8 cellular contexts compared by ENCODE assay signal in the genomic region with DNA sequence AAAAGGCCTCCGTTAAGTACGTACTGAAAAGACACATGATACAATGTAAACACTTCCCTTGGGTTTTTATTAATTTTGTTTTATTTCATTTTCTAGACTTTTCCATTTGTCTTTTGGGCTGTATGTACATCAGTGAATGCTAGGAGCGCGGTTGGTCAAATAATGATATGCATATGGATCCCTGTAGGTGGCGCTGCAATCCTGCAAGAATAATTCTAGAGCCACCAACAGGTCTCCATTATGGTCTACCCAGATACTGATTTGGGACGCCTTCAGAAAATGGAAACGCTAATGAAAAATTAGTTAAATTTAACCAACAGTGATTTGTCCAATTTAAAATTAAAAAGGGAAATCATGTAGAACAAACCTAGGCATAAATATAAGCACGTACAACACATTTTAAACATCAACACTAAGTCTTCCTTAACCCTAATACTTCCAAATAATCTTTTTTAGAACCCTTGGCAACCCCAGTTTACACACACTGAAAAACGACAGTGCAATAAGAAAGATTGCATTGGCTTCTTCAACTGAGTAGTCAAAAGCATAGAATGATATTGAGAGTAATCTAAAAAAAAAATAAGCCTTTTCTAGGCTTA.
DNase-seq lines count a peak whose midpoint lies in the region; ATAC-seq and TF ChIP-seq lines count a peak whose summit lies in the region.

No MANE protein-coding gene starts in this region.

- H3K4me1 Mint-ChIP-seq in activated T-cell treated with anti-CD3 and anti-CD28 coated beads, Interleukin-2, amount 50 U/mL, for 72 hours (ENCODE audit: low read depth), result no peaks in the 10 kb centered on the region
- H3K4me1 Mint-ChIP-seq in activated T-cell treated with anti-CD3 and anti-CD28 coated beads, Interleukin-2, amount 50 U/mL, for 24 hours (ENCODE audit: low read depth), result no peaks in the 10 kb centered on the region

- H3K79me2 ChIP-seq in OCI-LY7 (ENCODE audit: insufficient read depth, low read depth, low read length), result no peaks in the 10 kb centered on the region

- intact Hi-C loops in OCI-LY7 (cut with micrococcal nuclease; ENCODE audit: unreplicated experiment), result loop anchor here (1.0 to 10.0 kb wide), 3 partner anchors 524 to 1129 kb away; no protein-coding TSS in a partner anchor

- peak in 1 of 2 donors; percentile 37 for ATAC-seq in activated T-cell treated with anti-CD3 and anti-CD28 coated beads, Interleukin-2, amount 50 U/mL, for 72 hours (replicated peaks in 1 of 2)

- TF ChIP-seq EP300 in Ishikawa (IDR thresholded peaks at IDR 0.05; ENCODE audit: borderline replicate concordance), result no peak

- H3K9me3 Mint-ChIP-seq in activated T-cell treated with anti-CD3 and anti-CD28 coated beads, Interleukin-2, amount 50 U/mL, for 72 hours, result no peaks in the 10 kb centered on the region
- no peaks in the 10 kb centered on the region for H3K9me3 Mint-ChIP-seq in activated T-cell treated with anti-CD3 and anti-CD28 coated beads, Interleukin-2, amount 50 U/mL, for 24 hours

- H3K9me3 ChIP-seq in OCI-LY7 (ENCODE audit: low read length), result no peaks in the 10 kb centered on the region

- no peaks in the 10 kb centered on the region for H4K20me1 ChIP-seq in OCI-LY7 (ENCODE audit: insufficient read depth, low read length)

- TF ChIP-seq RAD21 in Ishikawa (IDR thresholded peaks at IDR 0.05; ENCODE audit: low read depth), result peak; percentile 86

- H3K9me2 ChIP-seq in OCI-LY7 (ENCODE audit: insufficient read depth, low read length), result no peaks in the 10 kb centered on the region

- CTCF ChIA-PET in OCI-LY7 (lab: Charles Lee; ENCODE audit: unreplicated experiment), result no interaction called here

- no peak overlapping the region for H3K4me3 Mint-ChIP-seq in activated T-cell treated with anti-CD3 and anti-CD28 coated beads, Interleukin-2, amount 50 U/mL, for 72 hours
- no peak overlapping the region for H3K4me3 Mint-ChIP-seq in activated T-cell treated with anti-CD3 and anti-CD28 coated beads, Interleukin-2, amount 50 U/mL, for 24 hours

- H3K4me1 ChIP-seq in OCI-LY7 (ENCODE audit: insufficient read depth, low read length, poor library complexity, severe bottlenecking), result no peaks in the 10 kb centered on the region

- no peaks in the 10 kb centered on the region for H3K27me3 Mint-ChIP-seq in activated T-cell treated with anti-CD3 and anti-CD28 coated beads, Interleukin-2, amount 50 U/mL, for 72 hours (ENCODE audit: low read depth)
- no peaks in the 10 kb centered on the region for H3K27me3 Mint-ChIP-seq in activated T-cell treated with anti-CD3 and anti-CD28 coated beads, Interleukin-2, amount 50 U/mL, for 24 hours

- peak; percentile 92 for TF ChIP-seq CTCF in OCI-LY7 (conservative IDR thresholded peaks at IDR 0.05; ENCODE audit: low read length)

- no peak overlapping the region for H2AFZ ChIP-seq in OCI-LY7 (ENCODE audit: low read length)

- no peak overlapping the region for H3K27ac Mint-ChIP-seq in activated T-cell treated with anti-CD3 and anti-CD28 coated beads, Interleukin-2, amount 50 U/mL, for 72 hours
- H3K27ac Mint-ChIP-seq in activated T-cell treated with anti-CD3 and anti-CD28 coated beads, Interleukin-2, amount 50 U/mL, for 24 hours, result no peak overlapping the region

- H3K27ac ChIP-seq in OCI-LY7 (ENCODE audit: low read depth, low read length, poor library complexity, severe bottlenecking) (no peak overlapping the region), substantia nigra (ENCODE audit: low read depth, low read length, poor library complexity, severe bottlenecking) (no peak overlapping the region)

- POLR2A ChIA-PET in OCI-LY7 (lab: Charles Lee), result no interaction called here

- no TSS peak for BruUV-seq in OCI-LY7 (replicated peaks; lab: Mats Ljungman, UMichigan)

- no peak overlapping the region for H3K4me2 ChIP-seq in OCI-LY7 (ENCODE audit: low read length)

- H3K4me3 ChIP-seq in OCI-LY7 (ENCODE audit: low read depth, low read length, poor library complexity, severe bottlenecking), result no peak overlapping the region

- no peaks in the 10 kb centered on the region for H3K36me3 ChIP-seq in OCI-LY7 (ENCODE audit: insufficient read depth, low read length)

- no peaks in the 10 kb centered on the region for H3K36me3 Mint-ChIP-seq in activated T-cell treated with anti-CD3 and anti-CD28 coated beads, Interleukin-2, amount 50 U/mL, for 72 hours (ENCODE audit: insufficient read depth in 2 of 2)
- no peaks in the 10 kb centered on the region for H3K36me3 Mint-ChIP-seq in activated T-cell treated with anti-CD3 and anti-CD28 coated beads, Interleukin-2, amount 50 U/mL, for 24 hours (ENCODE audit: low read depth)

- DNase-seq in activated T-cell treated with anti-CD3 and anti-CD28 coated beads, Interleukin-2, amount 50 U/mL, for 72 hours, result peak; percentile 33 to 40
- DNase-seq in activated T-cell treated with anti-CD3 and anti-CD28 coated beads, Interleukin-2, amount 50 U/mL, for 24 hours, result no peak
- DNase-seq in GOT3 (lab: John Stamatoyannopoulos, UW) (peak; percentile 8), OCI-LY7 (ENCODE audit: low spot score) (peak; percentile 63), cerebellar cortex (ENCODE audit: low spot score) (peak; percentile 86), left kidney (ENCODE audit: low read depth, low spot score) (peak; percentile 94), substantia nigra (lab: John Stamatoyannopoulos, UW) (peak in 42 of 49 donors; percentile 2 to 76 (median 58))

TF ChIP-seq in Ishikawa, 13 proteins besides CTCF, POLR2A, EP300 and RAD21:
- TF ChIP-seq TEAD4 (IDR thresholded peaks at IDR 0.05) (no peak), YY1 (IDR thresholded peaks at IDR 0.05; ENCODE audit: low read depth) (0 out of 2 replicates have a peak, but pooled peaks have one; percentile 29), TAF1 (IDR thresholded peaks at IDR 0.05; ENCODE audit: low read depth) (no peak)
